In the genomic region with DNA sequence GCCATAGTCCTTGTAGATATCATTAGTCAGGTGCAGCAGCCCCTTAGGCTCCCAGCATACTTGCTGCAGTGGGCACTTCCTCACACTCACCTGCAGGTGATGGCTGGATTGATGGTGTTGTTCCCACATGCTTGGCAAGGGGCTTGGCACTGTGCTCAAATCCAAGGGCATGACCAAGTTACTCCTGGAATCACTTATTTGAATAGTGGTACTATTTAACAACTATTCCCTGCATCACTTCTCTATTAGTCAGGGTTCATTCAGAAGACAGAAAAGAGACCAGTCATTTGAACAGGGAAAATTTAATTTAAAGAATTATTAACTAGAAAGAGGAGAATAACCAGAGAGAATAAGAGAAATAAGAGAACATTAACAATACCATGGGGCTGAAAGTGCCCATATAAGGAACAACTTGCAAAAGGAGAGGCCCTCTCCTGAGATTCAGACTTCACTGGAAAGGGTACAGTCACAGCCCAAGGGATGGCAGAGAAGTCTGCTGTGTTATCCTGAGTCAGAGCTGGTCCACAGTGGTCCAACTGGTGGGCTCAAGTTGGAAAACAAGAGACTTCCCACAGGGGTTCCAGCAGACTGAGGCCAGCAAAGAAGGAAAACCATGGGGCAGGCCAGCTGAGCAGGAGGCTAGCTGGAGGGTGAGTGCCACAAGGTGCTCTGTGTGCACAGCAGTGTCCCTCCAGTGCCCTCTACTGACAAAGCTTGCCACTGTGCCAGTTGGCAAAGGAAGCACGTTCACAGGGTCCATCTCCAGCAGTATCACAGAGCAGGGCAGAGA, we compare ENCODE assay signal across 1 cellular context.
TF ChIP-seq lines count a peak whose summit lies in the region.

No MANE protein-coding gene starts in this region.

TF ChIP-seq in GM12878, 131 proteins besides CTCF, POLR2A, EP300 and RAD21:
- TF ChIP-seq ZNF207 (IDR thresholded peaks at IDR 0.05; ENCODE audit: borderline replicate concordance) (no peak), NFIC (IDR thresholded peaks at IDR 0.05; ENCODE audit: low read depth, low read length) (no peak), MTA2 (IDR thresholded peaks at IDR 0.05; ENCODE audit: low read depth) (no peak), MYC (IDR thresholded peaks at IDR 0.05; ENCODE audit: insufficient read depth, insufficient read length, insufficient replicate concordance, low read length, severe bottlenecking) (no peak), KAT2A (conservative IDR thresholded peaks at IDR 0.05; ENCODE audit: control insufficient read depth, low read depth, low read length) (no peak), SUPT20H (IDR thresholded peaks at IDR 0.05; ENCODE audit: borderline replicate concordance, control insufficient read depth, low read depth, low read length) (no peak), PAX5 (IDR thresholded peaks at IDR 0.05; ENCODE audit: borderline replicate concordance, low read depth, low read length) (no peak), TCF7 (IDR thresholded peaks at IDR 0.05; ENCODE audit: borderline replicate concordance) (no peak), IKZF2 (IDR thresholded peaks at IDR 0.05) (no peak), CBX3 (IDR thresholded peaks at IDR 0.05; ENCODE audit: borderline replicate concordance, low read depth) (no peak)
- TF ChIP-seq, protein P1, sequence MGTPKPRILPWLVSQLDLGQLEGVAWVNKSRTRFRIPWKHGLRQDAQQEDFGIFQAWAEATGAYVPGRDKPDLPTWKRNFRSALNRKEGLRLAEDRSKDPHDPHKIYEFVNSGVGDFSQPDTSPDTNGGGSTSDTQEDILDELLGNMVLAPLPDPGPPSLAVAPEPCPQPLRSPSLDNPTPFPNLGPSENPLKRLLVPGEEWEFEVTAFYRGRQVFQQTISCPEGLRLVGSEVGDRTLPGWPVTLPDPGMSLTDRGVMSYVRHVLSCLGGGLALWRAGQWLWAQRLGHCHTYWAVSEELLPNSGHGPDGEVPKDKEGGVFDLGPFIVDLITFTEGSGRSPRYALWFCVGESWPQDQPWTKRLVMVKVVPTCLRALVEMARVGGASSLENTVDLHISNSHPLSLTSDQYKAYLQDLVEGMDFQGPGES (IDR thresholded peaks at IDR 0.05), result no peak
- TF ChIP-seq, protein P2, sequence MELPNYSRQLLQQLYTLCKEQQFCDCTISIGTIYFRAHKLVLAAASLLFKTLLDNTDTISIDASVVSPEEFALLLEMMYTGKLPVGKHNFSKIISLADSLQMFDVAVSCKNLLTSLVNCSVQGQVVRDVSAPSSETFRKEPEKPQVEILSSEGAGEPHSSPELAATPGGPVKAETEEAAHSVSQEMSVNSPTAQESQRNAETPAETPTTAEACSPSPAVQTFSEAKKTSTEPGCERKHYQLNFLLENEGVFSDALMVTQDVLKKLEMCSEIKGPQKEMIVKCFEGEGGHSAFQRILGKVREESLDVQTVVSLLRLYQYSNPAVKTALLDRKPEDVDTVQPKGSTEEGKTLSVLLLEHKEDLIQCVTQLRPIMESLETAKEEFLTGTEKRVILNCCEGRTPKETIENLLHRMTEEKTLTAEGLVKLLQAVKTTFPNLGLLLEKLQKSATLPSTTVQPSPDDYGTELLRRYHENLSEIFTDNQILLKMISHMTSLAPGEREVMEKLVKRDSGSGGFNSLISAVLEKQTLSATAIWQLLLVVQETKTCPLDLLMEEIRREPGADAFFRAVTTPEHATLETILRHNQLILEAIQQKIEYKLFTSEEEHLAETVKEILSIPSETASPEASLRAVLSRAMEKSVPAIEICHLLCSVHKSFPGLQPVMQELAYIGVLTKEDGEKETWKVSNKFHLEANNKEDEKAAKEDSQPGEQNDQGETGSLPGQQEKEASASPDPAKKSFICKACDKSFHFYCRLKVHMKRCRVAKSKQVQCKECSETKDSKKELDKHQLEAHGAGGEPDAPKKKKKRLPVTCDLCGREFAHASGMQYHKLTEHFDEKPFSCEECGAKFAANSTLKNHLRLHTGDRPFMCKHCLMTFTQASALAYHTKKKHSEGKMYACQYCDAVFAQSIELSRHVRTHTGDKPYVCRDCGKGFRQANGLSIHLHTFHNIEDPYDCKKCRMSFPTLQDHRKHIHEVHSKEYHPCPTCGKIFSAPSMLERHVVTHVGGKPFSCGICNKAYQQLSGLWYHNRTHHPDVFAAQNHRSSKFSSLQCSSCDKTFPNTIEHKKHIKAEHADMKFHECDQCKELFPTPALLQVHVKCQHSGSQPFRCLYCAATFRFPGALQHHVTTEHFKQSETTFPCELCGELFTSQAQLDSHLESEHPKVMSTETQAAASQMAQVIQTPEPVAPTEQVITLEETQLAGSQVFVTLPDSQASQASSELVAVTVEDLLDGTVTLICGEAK (IDR thresholded peaks at IDR 0.05; ENCODE audit: borderline replicate concordance), result no peak
- TF ChIP-seq, protein P3, sequence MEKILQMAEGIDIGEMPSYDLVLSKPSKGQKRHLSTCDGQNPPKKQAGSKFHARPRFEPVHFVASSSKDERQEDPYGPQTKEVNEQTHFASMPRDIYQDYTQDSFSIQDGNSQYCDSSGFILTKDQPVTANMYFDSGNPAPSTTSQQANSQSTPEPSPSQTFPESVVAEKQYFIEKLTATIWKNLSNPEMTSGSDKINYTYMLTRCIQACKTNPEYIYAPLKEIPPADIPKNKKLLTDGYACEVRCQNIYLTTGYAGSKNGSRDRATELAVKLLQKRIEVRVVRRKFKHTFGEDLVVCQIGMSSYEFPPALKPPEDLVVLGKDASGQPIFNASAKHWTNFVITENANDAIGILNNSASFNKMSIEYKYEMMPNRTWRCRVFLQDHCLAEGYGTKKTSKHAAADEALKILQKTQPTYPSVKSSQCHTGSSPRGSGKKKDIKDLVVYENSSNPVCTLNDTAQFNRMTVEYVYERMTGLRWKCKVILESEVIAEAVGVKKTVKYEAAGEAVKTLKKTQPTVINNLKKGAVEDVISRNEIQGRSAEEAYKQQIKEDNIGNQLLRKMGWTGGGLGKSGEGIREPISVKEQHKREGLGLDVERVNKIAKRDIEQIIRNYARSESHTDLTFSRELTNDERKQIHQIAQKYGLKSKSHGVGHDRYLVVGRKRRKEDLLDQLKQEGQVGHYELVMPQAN (conservative IDR thresholded peaks at IDR 0.05), result no peak
- TF ChIP-seq, protein P4, sequence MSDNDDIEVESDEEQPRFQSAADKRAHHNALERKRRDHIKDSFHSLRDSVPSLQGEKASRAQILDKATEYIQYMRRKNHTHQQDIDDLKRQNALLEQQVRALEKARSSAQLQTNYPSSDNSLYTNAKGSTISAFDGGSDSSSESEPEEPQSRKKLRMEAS (IDR thresholded peaks at IDR 0.05; ENCODE audit: low read depth, low read length), result no peak
